In the genomic region with DNA sequence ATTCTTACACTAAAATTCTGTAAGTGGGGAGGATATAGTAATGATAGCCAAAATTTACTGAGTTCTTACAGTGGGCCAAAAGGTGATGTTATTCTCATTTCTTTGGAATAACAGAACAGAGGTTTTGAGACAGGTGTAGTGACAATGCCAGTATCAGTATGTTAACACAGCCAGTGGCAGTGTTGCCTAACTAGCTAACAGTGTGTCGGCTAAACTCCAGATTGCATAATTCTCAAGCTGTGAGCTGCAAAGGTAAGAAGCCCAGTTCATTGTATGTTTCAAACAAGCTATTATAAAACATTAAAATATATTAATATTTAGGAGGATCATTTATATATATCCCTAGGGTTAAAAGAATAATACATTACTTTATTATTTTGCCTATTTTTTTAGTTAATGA, we compare ENCODE assay signal across 19 cellular contexts. TPM values are rescaled to one million over a fixed set of nuclear protein-coding genes. Genes with fewer than 3 reads are reported as not detected.
DNase-seq lines count a peak whose midpoint lies in the region; ATAC-seq and TF ChIP-seq lines count a peak whose summit lies in the region.
"Had no signal": no experiment of that assay in that cellular context is flagged by ENCODE, and none has a peak within 500 bp of the region (broad histone marks: within the 10 kb centered on the region; RNA-seq: fewer than 3 reads in every experiment).

No MANE protein-coding gene starts in this region.

- no peaks in the 10 kb centered on the region for H3K36me3 ChIP-seq in HUES6 (ENCODE audit: control insufficient read depth, insufficient read depth, low read length)
- H3K36me3 ChIP-seq in prostate gland: no peaks in the 10 kb centered on the region
- no peaks in the 10 kb centered on the region for H3K36me3 ChIP-seq in osteoblast (ENCODE audit: insufficient read depth, low read length)

- H3K9ac ChIP-seq in HUES6 (ENCODE audit: low read length): no peak overlapping the region
- H3K9ac ChIP-seq: BLaER1 had no signal

- POLR2A ChIA-PET in WTC11 (lab: Charles Lee): no interaction called here

- H3K4me1 ChIP-seq in HUES6 (ENCODE audit: control insufficient read depth, insufficient read depth, low read length): peaks cover 23% of the 10 kb centered on the region
- H3K4me1 ChIP-seq in prostate gland (replicated peaks): no peaks in the 10 kb centered on the region
- no peaks in the 10 kb centered on the region for H3K4me1 ChIP-seq in osteoblast (ENCODE audit: insufficient read depth, low read length)
- H3K4me1 ChIP-seq: BLaER1 had no signal

- peak overlapping the region; percentile 57 for H3K4me3 Mint-ChIP-seq in WTC11
- H3K4me3 Mint-ChIP-seq: activated CD4-positive, alpha-beta T cell treated with anti-CD3 and anti-CD28 coated beads, Interleukin-2, amount 10 ng/mL, durations not matched to agents 24 days and 14 days had no signal

- H3K4me3 ChIP-seq in HUES6 (ENCODE audit: low read depth, low read length) (peak overlapping the region; percentile 37), prostate gland (peak overlapping the region; percentile 22 to 39), osteoblast (ENCODE audit: insufficient read depth, low read length) (no peak overlapping the region)
- H3K4me3 ChIP-seq: BLaER1, GM12878, K562 had no signal

- H3K27me3 ChIP-seq in HUES6 (ENCODE audit: control insufficient read depth, insufficient read depth, low read length) (no peaks in the 10 kb centered on the region), prostate gland (replicated peaks; ENCODE audit: insufficient read depth) (no peaks in the 10 kb centered on the region), osteoblast (ENCODE audit: insufficient read depth, low read length) (no peaks in the 10 kb centered on the region)
- H3K27me3 ChIP-seq: BLaER1 had no signal

- 0% methylated on average over 1 of the region's 1 CpG for WGBS in prostate gland

- no peak overlapping the region for H2AFZ ChIP-seq in osteoblast (ENCODE audit: low read length)

- H4K20me1 ChIP-seq in osteoblast (ENCODE audit: insufficient read depth, low read length): no peaks in the 10 kb centered on the region
- H4K20me1 ChIP-seq: BLaER1 had no signal

- intact Hi-C loops in prostate gland (cut with DNase I): no loop called here

- H3K9me3 ChIP-seq in HUES6 (ENCODE audit: control insufficient read depth, insufficient read depth, low read depth, low read length) (no peaks in the 10 kb centered on the region), prostate gland (no peaks in the 10 kb centered on the region), osteoblast (ENCODE audit: low read depth, low read length) (no peaks in the 10 kb centered on the region)
- H3K9me3 ChIP-seq: BLaER1 had no signal

- DNase-seq in WTC11 (ENCODE audit: low spot score) (no peak), inferior parietal cortex (ENCODE audit: extremely low spot score) (peak; percentile 14), prostate gland (ENCODE audit: low spot score) (peak; percentile 15), occipital lobe (lab: John Stamatoyannopoulos, UW) (no peak), KG1 (lab: John Stamatoyannopoulos, UW) (no peak), osteoblast (ENCODE audit: insufficient read length, low spot score, missing footprints) (no peak)
- no peak for DNase-seq in activated CD8-positive, alpha-beta memory T cell treated with anti-CD3 and anti-CD28 coated beads, Interleukin-2, amount 50 U/mL, for 4 hours
- DNase-seq: activated CD4-positive, alpha-beta T cell treated with anti-CD3 and anti-CD28 coated beads, Interleukin-2, amount 10 ng/mL, durations not matched to agents 24 days and 14 days; activated naive CD4-positive, alpha-beta T cell; activated T-cell treated with anti-CD3 and anti-CD28 coated beads for 4 hours; aorta; cortex of kidney; PC-3; small intestine; T1000 had no signal

- peak; percentile 13; the same call in 1 of the 2 replicates for ATAC-seq in WTC11
- ATAC-seq: GM12878, K562, PC-3 had no signal

- TF ChIP-seq POLR2A in prostate gland (IDR thresholded peaks at IDR 0.05): no peak

- H3K36me3 Mint-ChIP-seq in WTC11: peaks cover 12% of the 10 kb centered on the region

- no peaks in the 10 kb centered on the region for H3K79me2 ChIP-seq in osteoblast (ENCODE audit: insufficient read depth, low read length)

- peak overlapping the region; percentile 99 for H3K27ac Mint-ChIP-seq in WTC11
- H3K27ac Mint-ChIP-seq: activated CD4-positive, alpha-beta T cell treated with anti-CD3 and anti-CD28 coated beads, Interleukin-2, amount 10 ng/mL, durations not matched to agents 24 days and 14 days had no signal

- no peak overlapping the region; the same call in 1 of the 2 replicates for H3K27ac ChIP-seq in HUES6 (ENCODE audit: low read depth, low read length)
- H3K27ac ChIP-seq in prostate gland: peak overlapping the region; percentile 65 to 75
- no peak overlapping the region for H3K27ac ChIP-seq in osteoblast (ENCODE audit: low read depth, low read length)
- H3K27ac ChIP-seq: BLaER1 had no signal

- TF ChIP-seq CTCF in WTC11 (IDR thresholded peaks at IDR 0.05) (no peak), prostate gland (IDR thresholded peaks at IDR 0.05) (no peak), osteoblast (IDR thresholded peaks at IDR 0.05; ENCODE audit: extremely low read depth, low read depth, low read length) (no peak)

- H3K4me1 Mint-ChIP-seq in WTC11: peaks cover 51% of the 10 kb centered on the region
- H3K4me1 Mint-ChIP-seq: activated CD4-positive, alpha-beta T cell treated with anti-CD3 and anti-CD28 coated beads, Interleukin-2, amount 10 ng/mL, durations not matched to agents 24 days and 14 days had no signal

- no peaks in the 10 kb centered on the region for H3K27me3 Mint-ChIP-seq in WTC11 (ENCODE audit: low read depth)
- H3K27me3 Mint-ChIP-seq: activated CD4-positive, alpha-beta T cell treated with anti-CD3 and anti-CD28 coated beads, Interleukin-2, amount 10 ng/mL, durations not matched to agents 24 days and 14 days had no signal

- no peaks in the 10 kb centered on the region for H3K9me3 Mint-ChIP-seq in WTC11
- H3K9me3 Mint-ChIP-seq: activated CD4-positive, alpha-beta T cell treated with anti-CD3 and anti-CD28 coated beads, Interleukin-2, amount 10 ng/mL, durations not matched to agents 24 days and 14 days had no signal

- no peak overlapping the region for H3K4me2 ChIP-seq in osteoblast (ENCODE audit: insufficient read depth, low read length)
- H3K4me2 ChIP-seq: BLaER1 had no signal

- CTCF ChIA-PET in WTC11 (lab: Charles Lee): interaction anchor here (0.9 to 4.4 kb wide), 4 partner anchors 12 to 101 kb away, joined by 3 to 34 read pairs (median 4); no protein-coding TSS in a partner anchor

TF ChIP-seq in WTC11, 78 proteins besides CTCF, POLR2A, EP300 and RAD21 (continues in another document):
- TF ChIP-seq JAZF1 (CRISPR knock-in tag; IDR thresholded peaks at IDR 0.05) (no peak), AFF4 (CRISPR knock-in tag; IDR thresholded peaks at IDR 0.05; ENCODE audit: borderline replicate concordance) (no peak), ETV6 (CRISPR knock-in tag; IDR thresholded peaks at IDR 0.05) (no peak), PRRX2 (CRISPR knock-in tag; IDR thresholded peaks at IDR 0.05) (no peak), ZNF281 (CRISPR knock-in tag; IDR thresholded peaks at IDR 0.05) (no peak)
- TF ChIP-seq, protein P1, sequence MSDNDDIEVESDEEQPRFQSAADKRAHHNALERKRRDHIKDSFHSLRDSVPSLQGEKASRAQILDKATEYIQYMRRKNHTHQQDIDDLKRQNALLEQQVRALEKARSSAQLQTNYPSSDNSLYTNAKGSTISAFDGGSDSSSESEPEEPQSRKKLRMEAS (CRISPR knock-in tag; IDR thresholded peaks at IDR 0.05): no peak

RNA-seq across cellular contexts. Expression of gene SLC15A2, which starts 0.9 kb away (rescaled TPM):
- 2.4 to 3.8 TPM (median 3.4 TPM) in 3 replicates for total RNA-seq in WTC11 (2021)
- 10 to 100 TPM; 44.1 to 51.1 TPM for total RNA-seq in prostate gland
- 10.0 TPM for total RNA-seq in occipital lobe
- under 0.01 and 0.29 TPM in 2 replicates for total RNA-seq in osteoblast

Comparison
In these comparisons a context has a peak if more than half of its experiments do, and no peak if none do; other contexts are left out.
1. H3K27ac ChIP-seq: peak in prostate gland (2 of 2); none in HUES6 (single experiment) and osteoblast (single experiment).
2. DNase-seq: peak in inferior parietal cortex (single experiment) and prostate gland (single experiment); none in WTC11 (single experiment), activated CD8-positive, alpha-beta memory T cell treated with anti-CD3 and anti-CD28 coated beads, Interleukin-2, amount 50 U/mL, for 4 hours (single experiment), occipital lobe (single experiment), KG1 (single experiment) and osteoblast (single experiment).